In genomic region chr7:7293092-7293491, GRCh38 we compare ENCODE assay signal across 3 cellular contexts.
TF ChIP-seq lines count a peak whose summit lies in the region.

No MANE protein-coding gene starts in this region.

TF ChIP-seq in liver, 16 proteins besides CTCF, POLR2A, EP300 and RAD21:
- TF ChIP-seq HNF4A (conservative IDR thresholded peaks at IDR 0.05) (peak; percentile 62 to 87), REST (IDR thresholded peaks at IDR 0.05) (no peak), FOXA2 (IDR thresholded peaks at IDR 0.05) (no peak), HNF4G (IDR thresholded peaks at IDR 0.05) (no peak), TAF1 (conservative IDR thresholded peaks at IDR 0.05) (no peak), EGR1 (IDR thresholded peaks at IDR 0.05; ENCODE audit: low read depth in 2 of 2) (no peak), ZBTB33 (IDR thresholded peaks at IDR 0.05) (no peak), MAX (IDR thresholded peaks at IDR 0.05) (no peak), RXRA (IDR thresholded peaks at IDR 0.05) (peak in 1 of 2 donors; percentile 15), SP1 (IDR thresholded peaks at IDR 0.05) (no peak), FOXA1 (IDR thresholded peaks at IDR 0.05) (no peak), YY1 (IDR thresholded peaks at IDR 0.05) (no peak), ATF3 (IDR thresholded peaks at IDR 0.05) (no peak), JUND (IDR thresholded peaks at IDR 0.05) (no peak), GABPA (IDR thresholded peaks at IDR 0.05 in 1 of 2, conservative IDR thresholded peaks at IDR 0.05 in 1 of 2) (no peak), NR2F2 (IDR thresholded peaks at IDR 0.05) (no peak)

TF ChIP-seq in HepG2, 621 proteins besides CTCF, POLR2A, EP300 and RAD21:
- TF ChIP-seq HDAC6 (IDR thresholded peaks at IDR 0.05; ENCODE audit: low read depth, low read length) (no peak), IRF1 (CRISPR knock-in tag; IDR thresholded peaks at IDR 0.05; ENCODE audit: low read depth) (no peak), ZNF513 (CRISPR knock-in tag; conservative IDR thresholded peaks at IDR 0.05) (no peak), ZMAT5 (CRISPR knock-in tag; IDR thresholded peaks at IDR 0.05; ENCODE audit: borderline replicate concordance, low read depth) (no peak), NCOA1 (CRISPR knock-in tag; IDR thresholded peaks at IDR 0.05) (no peak), ZNF414 (CRISPR knock-in tag; IDR thresholded peaks at IDR 0.05) (no peak), KAT2B (IDR thresholded peaks at IDR 0.05; ENCODE audit: borderline replicate concordance, low read depth, low read length) (no peak), STAG1 (CRISPR knock-in tag; IDR thresholded peaks at IDR 0.05) (no peak), HNF4A (CRISPR knock-in tag; IDR thresholded peaks at IDR 0.05) (no peak), RNF2 (conservative IDR thresholded peaks at IDR 0.05; ENCODE audit: low read depth) (no peak), KLF16 (CRISPR knock-in tag; IDR thresholded peaks at IDR 0.05) (no peak), NKX3-1 (CRISPR knock-in tag; IDR thresholded peaks at IDR 0.05) (no peak), ZFP90 (CRISPR knock-in tag; IDR thresholded peaks at IDR 0.05; ENCODE audit: borderline replicate concordance) (no peak), FOXC1 (CRISPR knock-in tag; IDR thresholded peaks at IDR 0.05; ENCODE audit: borderline replicate concordance) (no peak), ZNF75D (CRISPR knock-in tag; IDR thresholded peaks at IDR 0.05; ENCODE audit: borderline replicate concordance) (no peak), PHF5A (CRISPR knock-in tag; IDR thresholded peaks at IDR 0.05; ENCODE audit: low read depth, unreplicated experiment) (no peak), ZFY (CRISPR knock-in tag; IDR thresholded peaks at IDR 0.05) (no peak), RFX5 (IDR thresholded peaks at IDR 0.05; ENCODE audit: low read depth, low read length) (no peak)

TF ChIP-seq in H1, 55 proteins besides CTCF, POLR2A, EP300 and RAD21 (continued from another document):
- TF ChIP-seq HDAC6 (IDR thresholded peaks at IDR 0.05; ENCODE audit: low read depth, low read length) = no peak
- no peak for TF ChIP-seq ZNF274 (IDR thresholded peaks at IDR 0.05; ENCODE audit: borderline replicate concordance, extremely low read depth, low read length)
- no peak for TF ChIP-seq TAF1 (IDR thresholded peaks at IDR 0.05; ENCODE audit: low read depth, low read length)
- no peak for TF ChIP-seq SIN3A (conservative IDR thresholded peaks at IDR 0.05 in 1 of 2, IDR thresholded peaks at IDR 0.05 in 1 of 2; ENCODE audit: low read depth in 1 of 2, low read length in 2 of 2)
- no peak for TF ChIP-seq SIX5 (IDR thresholded peaks at IDR 0.05; ENCODE audit: low read depth, low read length)
